Comparison of ENCODE assay signal across 8 cellular contexts in the genomic region with DNA sequence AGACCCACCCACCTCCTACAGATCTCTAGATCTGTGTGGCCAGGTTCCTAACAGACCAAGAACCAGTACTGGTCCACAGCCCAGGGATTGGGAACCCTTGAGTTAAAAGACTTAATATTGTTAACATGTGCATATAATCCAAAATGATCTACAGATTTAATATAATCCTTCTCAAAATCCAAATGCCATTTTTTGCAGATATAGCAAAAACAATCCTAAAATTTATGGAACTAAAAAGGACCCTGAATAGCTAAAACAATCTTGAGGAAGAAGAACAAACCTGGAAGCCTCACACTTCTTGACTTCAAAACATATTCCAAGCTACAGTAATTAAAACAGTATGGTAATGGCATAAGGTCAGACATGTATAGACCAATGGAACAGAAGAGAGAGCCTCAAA.
"Had no signal": no experiment of that assay in that cellular context is flagged by ENCODE, and none has a peak within 500 bp of the region (broad histone marks: within the 10 kb centered on the region; RNA-seq: fewer than 3 reads in every experiment).

No MANE protein-coding gene starts in this region.

- H3K27ac Mint-ChIP-seq: GM23338, H9, IgD-negative memory B cell had no signal

- H3K9me3 Mint-ChIP-seq: GM23338, H9 had no signal

- H3K36me3 Mint-ChIP-seq: IgD-negative memory B cell had no signal

- FAIRE-seq: H1, H54, HTR-8/SVneo had no signal

- DNase-seq: H9, HCEC 1CT, KG1 had no signal

- H2AFZ ChIP-seq: GM23338 had no signal

- H3K4me3 ChIP-seq: GM23338 had no signal

- H3K4me3 Mint-ChIP-seq: GM23338, H9, IgD-negative memory B cell had no signal

- H3K4me2 ChIP-seq: GM23338 had no signal

- ATAC-seq: GM23338 had no signal
